In the genomic region with DNA sequence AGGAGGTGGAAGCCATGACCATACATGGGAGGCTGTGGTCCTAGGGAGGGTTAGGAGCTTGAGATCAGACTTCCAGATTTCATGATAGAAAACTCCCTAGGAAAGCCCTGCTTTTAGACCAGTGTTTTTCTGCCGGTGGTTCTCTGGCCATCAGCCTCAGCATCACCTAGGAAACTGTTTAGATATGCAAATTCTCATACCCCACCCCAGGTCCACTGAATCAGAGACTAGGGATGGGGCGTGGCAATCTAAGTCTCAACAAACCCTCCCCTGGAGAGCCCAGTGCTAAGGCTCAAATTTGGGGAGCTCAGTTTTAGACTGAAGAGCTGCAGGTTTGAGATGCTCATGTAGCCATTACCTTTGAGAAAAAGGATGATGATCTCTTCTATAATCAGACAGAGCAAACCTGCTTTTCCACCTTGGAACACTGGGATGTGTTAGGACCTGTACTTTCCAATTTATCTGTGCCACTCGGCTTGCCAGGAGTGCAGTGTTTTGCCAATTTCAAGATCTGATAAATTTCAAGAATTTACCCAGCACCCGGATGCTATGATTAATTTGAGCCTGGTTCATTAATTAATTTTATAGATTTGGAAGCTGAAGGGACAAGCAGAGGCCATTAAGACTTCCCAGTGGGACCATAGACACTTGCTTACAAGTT, we compare ENCODE assay signal across 35 cellular contexts. TPM values are rescaled to one million over a fixed set of nuclear protein-coding genes. Genes with fewer than 3 reads are reported as not detected.
DNase-seq lines count a peak whose midpoint lies in the region; ATAC-seq, FAIRE-seq and TF ChIP-seq lines count a peak whose summit lies in the region.
"Had no signal": no experiment of that assay in that cellular context is flagged by ENCODE, and none has a peak within 500 bp of the region (broad histone marks: within the 10 kb centered on the region; RNA-seq: fewer than 3 reads in every experiment).

No MANE protein-coding gene starts in this region.

- BruUV-seq in MCF 10A (replicated peaks; lab: Mats Ljungman, UMichigan): no TSS peak

- H3K4me3 ChIP-seq in breast epithelium: no peak overlapping the region
- H3K4me3 ChIP-seq in keratinocyte (ENCODE audit: control insufficient read depth in 2 of 3, extremely low read depth in 1 of 3, insufficient read depth in 2 of 3, low read depth in 1 of 3, low read length in 3 of 3): no peak overlapping the region
- H3K4me3 ChIP-seq in tibial artery: no peak overlapping the region
- H3K4me3 ChIP-seq: gastrocnemius medialis, GM23248, MG63, ovary, Peyer's patch, upper lobe of right lung had no signal

- H3K36me3 ChIP-seq in breast epithelium (no peaks in the 10 kb centered on the region), keratinocyte (ENCODE audit: control insufficient read depth in 2 of 2, extremely low read depth in 1 of 2, insufficient read depth in 2 of 2, low read length in 2 of 2) (no peaks in the 10 kb centered on the region), tibial artery (no peaks in the 10 kb centered on the region)
- H3K36me3 ChIP-seq: gastrocnemius medialis, MG63, ovary, Peyer's patch, upper lobe of right lung had no signal

- no peaks in the 10 kb centered on the region for H3K9me3 ChIP-seq in breast epithelium
- no peaks in the 10 kb centered on the region for H3K9me3 ChIP-seq in keratinocyte (ENCODE audit: control insufficient read depth, low read depth, low read length)
- H3K9me3 ChIP-seq in tibial artery: no peaks in the 10 kb centered on the region
- H3K9me3 ChIP-seq: gastrocnemius medialis, MG63, ovary, Peyer's patch, upper lobe of right lung had no signal

- H3K4me3 Mint-ChIP-seq in MCF 10A (ENCODE audit: unreplicated experiment) (no peak overlapping the region), WTC11 (no peak overlapping the region)
- H3K4me3 Mint-ChIP-seq in activated naive CD8-positive, alpha-beta T cell treated with anti-CD3 and anti-CD28 coated beads for 36 hours: no peak overlapping the region
- H3K4me3 Mint-ChIP-seq: activated naive CD8-positive, alpha-beta T cell treated with anti-CD3 and anti-CD28 coated beads, Interleukin-2, amount 50 U/mL, for 24 hours; activated T-cell treated with anti-CD3 and anti-CD28 coated beads, Interleukin-2, amount 50 U/mL, for 4 hours; CD4-positive, CD25-positive, alpha-beta regulatory T cell; HFFc6; nephron progenitor cell; stimulated activated effector memory CD8-positive, alpha-beta T cell treated with anti-CD3 and anti-CD28 coated beads, Interleukin-12 subunit alpha, Interleukin-12 subunit beta, amount 100 ng/mL, for 72 hours; T-cell had no signal

- ATAC-seq in WTC11: peak; percentile 70
- no peak for ATAC-seq in HG03520 (IDR thresholded peaks at IDR 0.05; ENCODE audit: unreplicated experiment)
- ATAC-seq: activated naive CD8-positive, alpha-beta T cell treated with anti-CD3 and anti-CD28 coated beads, Interleukin-2, amount 50 U/mL, for 24 hours; activated T-cell treated with anti-CD3 and anti-CD28 coated beads, Interleukin-2, amount 50 U/mL, for 4 hours; gastrocnemius medialis; stimulated activated effector memory CD8-positive, alpha-beta T cell treated with anti-CD3 and anti-CD28 coated beads, Interleukin-12 subunit alpha, Interleukin-12 subunit beta, amount 100 ng/mL, for 72 hours; T-cell; upper lobe of right lung had no signal

- no peaks in the 10 kb centered on the region for H3K4me1 Mint-ChIP-seq in MCF 10A (ENCODE audit: insufficient read depth, unreplicated experiment)
- H3K4me1 Mint-ChIP-seq in WTC11: peaks cover 29% of the 10 kb centered on the region
- H3K4me1 Mint-ChIP-seq in activated naive CD8-positive, alpha-beta T cell treated with anti-CD3 and anti-CD28 coated beads for 36 hours: peaks cover 7% of the 10 kb centered on the region
- H3K4me1 Mint-ChIP-seq: activated naive CD8-positive, alpha-beta T cell treated with anti-CD3 and anti-CD28 coated beads, Interleukin-2, amount 50 U/mL, for 24 hours; CD4-positive, CD25-positive, alpha-beta regulatory T cell; stimulated activated effector memory CD8-positive, alpha-beta T cell treated with anti-CD3 and anti-CD28 coated beads, Interleukin-12 subunit alpha, Interleukin-12 subunit beta, amount 100 ng/mL, for 72 hours; T-cell had no signal

- H3K9me3 Mint-ChIP-seq in MCF 10A (ENCODE audit: unreplicated experiment) (no peaks in the 10 kb centered on the region), WTC11 (peaks cover 20% of the 10 kb centered on the region)
- no peaks in the 10 kb centered on the region for H3K9me3 Mint-ChIP-seq in activated naive CD8-positive, alpha-beta T cell treated with anti-CD3 and anti-CD28 coated beads for 36 hours
- H3K9me3 Mint-ChIP-seq: activated naive CD8-positive, alpha-beta T cell treated with anti-CD3 and anti-CD28 coated beads, Interleukin-2, amount 50 U/mL, for 24 hours; activated T-cell treated with anti-CD3 and anti-CD28 coated beads, Interleukin-2, amount 50 U/mL, for 4 hours; HFFc6; stimulated activated effector memory CD8-positive, alpha-beta T cell treated with anti-CD3 and anti-CD28 coated beads, Interleukin-12 subunit alpha, Interleukin-12 subunit beta, amount 100 ng/mL, for 72 hours; T-cell had no signal

- FAIRE-seq in keratinocyte (lab: Jason Lieb, UNC): peak; percentile 51
- FAIRE-seq: A204.1, D721Med, endometrium had no signal

- CTCF ChIA-PET in MCF 10A (lab: Yijun Ruan, JAX): interaction anchor here (0.6 to 3.6 kb wide), 6 partner anchors 11 to 307 kb away, joined by 3 to 33 read pairs (median 4); no protein-coding TSS in a partner anchor
- CTCF ChIA-PET in WTC11 (lab: Charles Lee): interaction anchor here (2.4 kb wide), 1 partner anchor 10 kb away, joined by 11 read pairs; no protein-coding TSS in a partner anchor

- no peak overlapping the region for H2AFZ ChIP-seq in keratinocyte (ENCODE audit: control insufficient read depth, low read length)
- H2AFZ ChIP-seq: GM23248 had no signal

- no peaks in the 10 kb centered on the region for H3K27me3 ChIP-seq in breast epithelium
- no peaks in the 10 kb centered on the region for H3K27me3 ChIP-seq in keratinocyte (ENCODE audit: control insufficient read depth, extremely low read depth, insufficient read depth, low read length)
- H3K27me3 ChIP-seq in tibial artery: no peaks in the 10 kb centered on the region
- H3K27me3 ChIP-seq: ovary, Peyer's patch, upper lobe of right lung had no signal

- H4K20me1 ChIP-seq in keratinocyte (ENCODE audit: control insufficient read depth, extremely low read depth, insufficient read depth, low read length): no peaks in the 10 kb centered on the region

- no peaks in the 10 kb centered on the region for H3K9me1 ChIP-seq in keratinocyte (ENCODE audit: control insufficient read depth, extremely low read depth, insufficient read depth, low read length)

- H3K4me1 ChIP-seq in breast epithelium (peaks cover 8 to 19% of the 10 kb centered on the region in 2 donors), keratinocyte (ENCODE audit: control insufficient read depth, extremely low read depth, insufficient read depth, low read length) (peaks cover 17% of the 10 kb centered on the region), tibial artery (peaks cover 0 to 10% (median 0%) of the 10 kb centered on the region in 4 donors)
- H3K4me1 ChIP-seq: gastrocnemius medialis, Peyer's patch, upper lobe of right lung had no signal

- dilution Hi-C loops in keratinocyte (cut with MboI; ENCODE audit: extremely low pct_ligation_motif_present, low sequenced_read_pairs): no loop called here

- H3K9ac ChIP-seq in keratinocyte (ENCODE audit: control insufficient read depth, extremely low read depth, insufficient read depth, low read length): no peak overlapping the region
- H3K9ac ChIP-seq: GM23248 had no signal

- DNase-seq in breast epithelium (ENCODE audit: low spot score in 2 of 2): peak in 1 of 2 donors; percentile 43
- no peak for DNase-seq in MCF 10A (ENCODE audit: unreplicated experiment)
- no peak for DNase-seq in WTC11 (ENCODE audit: low spot score)
- no peak for DNase-seq in keratinocyte (ENCODE audit: low read depth, low spot score)
- DNase-seq in activated naive CD8-positive, alpha-beta T cell treated with anti-CD3 and anti-CD28 coated beads for 36 hours: no peak
- no peak for DNase-seq in tibial artery
- DNase-seq in NCI-H1092 treated with DMSO at 0.1 percent for 48 hours (lab: John Stamatoyannopoulos, UW): no peak
- DNase-seq: activated gamma-delta T cell treated with Interleukin-2 at 50 U/mL for 16 hours; activated naive CD8-positive, alpha-beta T cell treated with anti-CD3 and anti-CD28 coated beads, Interleukin-2, amount 50 U/mL, for 24 hours; activated T-cell treated with anti-CD3 and anti-CD28 coated beads, Interleukin-2, amount 50 U/mL, for 4 hours; CD4-positive, CD25-positive, alpha-beta regulatory T cell; DND-41; gastrocnemius medialis; GF-D8; GM23248; HFFc6; MG63; NCI-H1417; NCI-H2029 treated with DMSO at 0.1 percent for 48 hours; NCI-H2227 treated with DMSO at 0.1 percent for 48 hours; NCI-H69; nephron progenitor cell; ovary; Peyer's patch; SIG-M5; substantia nigra; T-cell; upper lobe of right lung had no signal

- intact Hi-C loops in breast epithelium (cut with DNase I; ENCODE audit: low total_unique reads) (no loop called here), MCF 10A (cut with micrococcal nuclease) (no loop called here), tibial artery (cut with DNase I; ENCODE audit: low total_unique reads) (no loop called here)

- peak overlapping the region; percentile 41 for H3K4me2 ChIP-seq in keratinocyte (ENCODE audit: control insufficient read depth, extremely low read depth, insufficient read depth, low read depth, low read length)

- H3K27ac Mint-ChIP-seq in MCF 10A (ENCODE audit: low read depth, unreplicated experiment) (no peak overlapping the region), WTC11 (no peak overlapping the region)
- H3K27ac Mint-ChIP-seq in activated naive CD8-positive, alpha-beta T cell treated with anti-CD3 and anti-CD28 coated beads for 36 hours: no peak overlapping the region
- H3K27ac Mint-ChIP-seq: activated naive CD8-positive, alpha-beta T cell treated with anti-CD3 and anti-CD28 coated beads, Interleukin-2, amount 50 U/mL, for 24 hours; HFFc6; stimulated activated effector memory CD8-positive, alpha-beta T cell treated with anti-CD3 and anti-CD28 coated beads, Interleukin-12 subunit alpha, Interleukin-12 subunit beta, amount 100 ng/mL, for 72 hours; T-cell had no signal

- TF ChIP-seq CTCF in breast epithelium (IDR thresholded peaks at IDR 0.05) (no peak), MCF 10A (IDR thresholded peaks at IDR 0.05; ENCODE audit: unreplicated experiment) (no peak), WTC11 (IDR thresholded peaks at IDR 0.05) (no peak), keratinocyte (optimal IDR thresholded peaks at IDR 0.05 in 1 of 3, IDR thresholded peaks at IDR 0.05 in 1 of 3, conservative IDR thresholded peaks at IDR 0.05 in 1 of 3; ENCODE audit: extremely low read depth in 1 of 3, insufficient read depth in 2 of 3, low read length in 3 of 3) (no peak), tibial artery (IDR thresholded peaks at IDR 0.05) (no peak)

- POLR2A ChIA-PET in MCF 10A (lab: Yijun Ruan, JAX) (interaction anchor here (0.8 kb wide), 1 partner anchor 1464 kb away, joined by 6 read pairs; no protein-coding TSS in a partner anchor), WTC11 (lab: Charles Lee) (no interaction called here)

- peaks cover 26% of the 10 kb centered on the region for H3K27me3 Mint-ChIP-seq in MCF 10A (ENCODE audit: insufficient read depth, unreplicated experiment)
- no peaks in the 10 kb centered on the region for H3K27me3 Mint-ChIP-seq in WTC11 (ENCODE audit: low read depth)
- H3K27me3 Mint-ChIP-seq in activated naive CD8-positive, alpha-beta T cell treated with anti-CD3 and anti-CD28 coated beads for 36 hours: no peaks in the 10 kb centered on the region
- H3K27me3 Mint-ChIP-seq: CD4-positive, CD25-positive, alpha-beta regulatory T cell; T-cell had no signal

- no peaks in the 10 kb centered on the region for H3K36me3 Mint-ChIP-seq in MCF 10A (ENCODE audit: insufficient read depth, unreplicated experiment)
- peaks cover 76% of the 10 kb centered on the region for H3K36me3 Mint-ChIP-seq in WTC11
- peaks cover 15% of the 10 kb centered on the region for H3K36me3 Mint-ChIP-seq in activated naive CD8-positive, alpha-beta T cell treated with anti-CD3 and anti-CD28 coated beads for 36 hours

- H3K27ac ChIP-seq in breast epithelium (peak overlapping the region; percentile 59 to 84), keratinocyte (ENCODE audit: control insufficient read depth, insufficient read depth, low read length) (no peak overlapping the region), tibial artery (no peak overlapping the region)
- H3K27ac ChIP-seq: gastrocnemius medialis, GM23248, ovary, Peyer's patch, upper lobe of right lung had no signal

- no peak for TF ChIP-seq POLR2A in breast epithelium (IDR thresholded peaks at IDR 0.05)

- H3K79me2 ChIP-seq in keratinocyte (ENCODE audit: control insufficient read depth, insufficient read depth, low read length): no peaks in the 10 kb centered on the region

RNA-seq across cellular contexts. Expression of gene LYPD6B, which starts 31.5 kb away (rescaled TPM):
- total RNA-seq in breast epithelium (10 to 100 TPM in 2 of 3 donors, under 1 TPM in 1; 0.32 to 41.4 (median 21.0) TPM), MCF 10A (2022) (0.37 TPM in 2 replicates), WTC11 (2021) (1.6 to 1.9 TPM (median 1.8 TPM) in 3 replicates)
- 17.0 to 30.8 TPM (median 24.7 TPM) in 3 replicates for polyA plus RNA-seq in keratinocyte
- polyA plus RNA-seq in keratinocyte (2011; ENCODE audit: low read depth): 21.7 TPM
- polyA plus RNA-seq in keratinocyte (2011; cell fraction: cytosol; rRNA removed): 26.8 and 35.7 TPM in 2 replicates
- polyA plus RNA-seq in keratinocyte (2011; cell fraction: nucleus; rRNA removed): 32.3 and 38.3 TPM in 2 replicates
- polyA plus RNA-seq in keratinocyte (2012; ENCODE audit: low replicate concordance): 9.8 and 38.5 TPM in 2 replicates
- polyA minus RNA-seq in keratinocyte: 2.8 to 14.0 TPM (median 9.2 TPM) in 3 replicates
- 3.3 TPM for polyA minus RNA-seq in keratinocyte (2011; cell fraction: cytosol; rRNA and poly(A)+ RNA removed)
- 4.5 and 13.0 TPM in 2 replicates for polyA minus RNA-seq in keratinocyte (2011; cell fraction: nucleus; rRNA and poly(A)+ RNA removed)
- not detected for total RNA-seq in activated naive CD8-positive, alpha-beta T cell treated with anti-CD3 and anti-CD28 coated beads for 36 hours
- total RNA-seq: activated T-cell treated with anti-CD3 and anti-CD28 coated beads, Interleukin-2, amount 50 U/mL, for 4 hours; CD4-positive, CD25-positive, alpha-beta regulatory T cell; dermis microvascular lymphatic vessel endothelial cell; gastrocnemius medialis; lung microvascular endothelial cell; T-cell had no signal
- polyA plus RNA-seq: CD4-positive, CD25-positive, alpha-beta regulatory T cell had no signal

Comparison
In these comparisons a context has a peak if more than half of its experiments do, and no peak if none do; other contexts are left out.
1. H3K27ac ChIP-seq: peak in breast epithelium (2 of 2); none in keratinocyte (single experiment) and tibial artery (0 of 2).